In genomic region chr3:37824954-37825328, GRCh38 we compare ENCODE assay signal across 18 cellular contexts. TPM values are rescaled to one million over a fixed set of nuclear protein-coding genes. Genes with fewer than 3 reads are reported as not detected.
A peak's percentile ranks its signal among the peaks of the same experiment; 100 is the strongest.
DNase-seq lines count a peak whose midpoint lies in the region; ATAC-seq, FAIRE-seq and TF ChIP-seq lines count a peak whose summit lies in the region.
"Had no signal": no experiment of that assay in that cellular context is flagged by ENCODE, and none has a peak within 500 bp of the region (broad histone marks: within the 10 kb centered on the region; RNA-seq: fewer than 3 reads in every experiment).

No MANE protein-coding gene starts in this region.

- TF ChIP-seq CTCF in bronchial epithelial cell (IDR thresholded peaks at IDR 0.05; ENCODE audit: insufficient read depth, low read length, severe bottlenecking): no peak
- TF ChIP-seq CTCF in keratinocyte (optimal IDR thresholded peaks at IDR 0.05 in 1 of 3, IDR thresholded peaks at IDR 0.05 in 1 of 3, conservative IDR thresholded peaks at IDR 0.05 in 1 of 3; ENCODE audit: extremely low read depth in 1 of 3, insufficient read depth in 2 of 3, low read length in 3 of 3): no peak

- peaks cover 16% of the 10 kb centered on the region for H3K4me1 ChIP-seq in keratinocyte (ENCODE audit: control insufficient read depth, extremely low read depth, insufficient read depth, low read length)
- H3K4me1 ChIP-seq in aorta (ENCODE audit: control insufficient read depth in 1 of 2, insufficient read depth in 2 of 2, low read length in 2 of 2): peaks cover 2 to 11% of the 10 kb centered on the region in 2 donors
- H3K4me1 ChIP-seq: A549, BLaER1, HAP-1, SJCRH30 had no signal

- H3K4me3 ChIP-seq in bronchial epithelial cell (ENCODE audit: low read depth, low read length) (no peak overlapping the region), keratinocyte (ENCODE audit: control insufficient read depth in 2 of 3, extremely low read depth in 1 of 3, insufficient read depth in 2 of 3, low read depth in 1 of 3, low read length in 3 of 3) (no peak overlapping the region), aorta (ENCODE audit: low read length in 2 of 2) (no peak overlapping the region)
- H3K4me3 ChIP-seq: A549, BLaER1, HAP-1, SJCRH30 had no signal

- H3K36me3 ChIP-seq in bronchial epithelial cell (ENCODE audit: control insufficient read depth, insufficient read depth, low read length) (no peaks in the 10 kb centered on the region), keratinocyte (ENCODE audit: control insufficient read depth in 2 of 2, extremely low read depth in 1 of 2, insufficient read depth in 2 of 2, low read length in 2 of 2) (no peaks in the 10 kb centered on the region), aorta (ENCODE audit: control insufficient read depth in 1 of 2, insufficient read depth in 2 of 2, low read length in 1 of 2) (no peaks in the 10 kb centered on the region)
- H3K36me3 ChIP-seq: BLaER1, HAP-1, SJCRH30 had no signal

- no peak overlapping the region for H3K9ac ChIP-seq in keratinocyte (ENCODE audit: control insufficient read depth, extremely low read depth, insufficient read depth, low read length)
- H3K9ac ChIP-seq: BLaER1, KMS-11 had no signal

- ATAC-seq in aorta (ENCODE audit: low FRiP score): no peak
- ATAC-seq: A549; CD8-positive, alpha-beta T cell had no signal

- FAIRE-seq in bronchial epithelial cell (lab: Jason Lieb, UNC): no peak
- FAIRE-seq in keratinocyte (lab: Jason Lieb, UNC): no peak
- FAIRE-seq in H54 (lab: Jason Lieb, UNC): no peak
- FAIRE-seq: A549, G401.6 had no signal

- H3K9me3 ChIP-seq in keratinocyte (ENCODE audit: control insufficient read depth, low read depth, low read length): no peaks in the 10 kb centered on the region
- no peaks in the 10 kb centered on the region for H3K9me3 ChIP-seq in aorta (ENCODE audit: control insufficient read depth, low read length)
- H3K9me3 ChIP-seq: A549, BLaER1, HAP-1, SJCRH30 had no signal

- H3K27ac ChIP-seq in keratinocyte (ENCODE audit: control insufficient read depth, insufficient read depth, low read length) (no peak overlapping the region), aorta (ENCODE audit: low read depth in 1 of 2, low read length in 2 of 2) (no peak overlapping the region)
- H3K27ac ChIP-seq: A549, BLaER1, KMS-11, SJCRH30 had no signal

- no peaks in the 10 kb centered on the region for H3K79me2 ChIP-seq in keratinocyte (ENCODE audit: control insufficient read depth, insufficient read depth, low read length)

- intact Hi-C loops in aorta (cut with DNase I): no loop called here
- intact Hi-C loops in posterior vena cava (cut with DNase I): loop anchor here in 1 of 2 donors (1.0 kb wide), 1 partner anchor 24 kb away; no protein-coding TSS in a partner anchor

- no peak overlapping the region for H2AFZ ChIP-seq in keratinocyte (ENCODE audit: control insufficient read depth, low read length)

- TF ChIP-seq POLR2A in H54 (IDR thresholded peaks at IDR 0.05; ENCODE audit: low read depth, low read length): no peak

- 39 to 58% methylated on average over 1 of the region's 1 CpG for WGBS in aorta, 2 donors

- H4K20me1 ChIP-seq in keratinocyte (ENCODE audit: control insufficient read depth, extremely low read depth, insufficient read depth, low read length): no peaks in the 10 kb centered on the region
- H4K20me1 ChIP-seq: BLaER1 had no signal

- no peaks in the 10 kb centered on the region for H3K27me3 ChIP-seq in bronchial epithelial cell (ENCODE audit: control insufficient read depth, insufficient read depth, low read length)
- H3K27me3 ChIP-seq in keratinocyte (ENCODE audit: control insufficient read depth, extremely low read depth, insufficient read depth, low read length): no peaks in the 10 kb centered on the region
- H3K27me3 ChIP-seq in aorta (ENCODE audit: control insufficient read depth in 1 of 2, insufficient read depth in 2 of 2, low read length in 1 of 2): no peaks in the 10 kb centered on the region
- H3K27me3 ChIP-seq: BLaER1, SJCRH30 had no signal

- dilution Hi-C loops in keratinocyte (cut with MboI; ENCODE audit: extremely low pct_ligation_motif_present, low sequenced_read_pairs): no loop called here

- H3K9me1 ChIP-seq in keratinocyte (ENCODE audit: control insufficient read depth, extremely low read depth, insufficient read depth, low read length): no peaks in the 10 kb centered on the region

- H3K4me2 ChIP-seq in keratinocyte (ENCODE audit: control insufficient read depth, extremely low read depth, insufficient read depth, low read depth, low read length): peak overlapping the region; percentile 36
- H3K4me2 ChIP-seq: A549, BLaER1, KMS-11 had no signal

- DNase-seq in NCI-H748 (lab: John Stamatoyannopoulos, UW; ENCODE audit: unreplicated experiment) (peak; percentile 61), NCI-H748 treated with DMSO at 0.1 percent for 48 hours (lab: John Stamatoyannopoulos, UW) (no peak), NCI-H2029 (lab: John Stamatoyannopoulos, UW) (peak; percentile 70), bronchial epithelial cell (ENCODE audit: low read depth) (peak; percentile 80), keratinocyte (ENCODE audit: low read depth, low spot score) (no peak), aorta (no peak), H54 (ENCODE audit: insufficient read length, low spot score) (no peak), posterior vena cava (ENCODE audit: low spot score) (no peak)
- DNase-seq: CD8-positive, alpha-beta T cell; NCI-H1436; NCI-H2081 treated with DMSO at 0.1 percent for 48 hours; NCI-H226; SJCRH30 had no signal

RNA-seq across cellular contexts. Expression of gene CTDSPL, which starts 36.7 kb away (rescaled TPM):
- total RNA-seq in bronchial epithelial cell (50.4 and 80.6 TPM in 2 replicates), aorta (10 to 100 TPM; 45.3 to 48.0 TPM), posterior vena cava (10 to 100 TPM; 41.3 to 45.7 TPM)
- polyA plus RNA-seq in keratinocyte (77.7 to 83.2 TPM (median 83.0 TPM) in 3 replicates), aorta (10 to 100 TPM; 21.3 to 25.4 TPM)
- 8.3 TPM for polyA plus RNA-seq in keratinocyte (2011; ENCODE audit: low read depth)
- polyA plus RNA-seq in keratinocyte (2011; cell fraction: cytosol; rRNA removed): 63.8 and 80.6 TPM in 2 replicates
- polyA plus RNA-seq in keratinocyte (2011; cell fraction: nucleus; rRNA removed): 62.6 and 70.5 TPM in 2 replicates
- 43.9 and 69.2 TPM in 2 replicates for polyA plus RNA-seq in keratinocyte (2012; ENCODE audit: low replicate concordance)
- 104 to 118 TPM (median 106 TPM) in 3 replicates for polyA minus RNA-seq in keratinocyte
- 52.8 TPM for polyA minus RNA-seq in keratinocyte (2011; cell fraction: cytosol; rRNA and poly(A)+ RNA removed)
- polyA minus RNA-seq in keratinocyte (2011; cell fraction: nucleus; rRNA and poly(A)+ RNA removed): 31.5 and 49.4 TPM in 2 replicates

Comparison
In these comparisons a context has a peak if more than half of its experiments do, and no peak if none do; other contexts are left out.
1. DNase-seq: peak in NCI-H748 (single experiment), NCI-H2029 (single experiment) and bronchial epithelial cell (single experiment); none in NCI-H748 treated with DMSO at 0.1 percent for 48 hours (single experiment), keratinocyte (single experiment), aorta (0 of 2), H54 (single experiment) and posterior vena cava (single experiment).